16 cellular contexts compared by ENCODE assay signal in genomic region chr3:107892960-107893359, GRCh38.
"Had no signal": no experiment of that assay in that cellular context is flagged by ENCODE, and none has a peak within 500 bp of the region (broad histone marks: within the 10 kb centered on the region; RNA-seq: fewer than 3 reads in every experiment).

No MANE protein-coding gene starts in this region.

- ATAC-seq: activated T-cell treated with anti-CD3 and anti-CD28 coated beads, Interleukin-2, amount 50 U/mL, for 72 hours; lower lobe of right lung; stimulated activated naive CD8-positive, alpha-beta T cell treated with anti-CD3 and anti-CD28 coated beads, Interleukin-15, amount 100 ng/mL, for 72 hours had no signal

- H3K27me3 ChIP-seq: testis had no signal

- DNase-seq: activated CD4-positive, alpha-beta memory T cell treated with anti-CD3 and anti-CD28 coated beads for 36 hours; activated CD8-positive, alpha-beta memory T cell treated with anti-CD3 and anti-CD28 coated beads, Interleukin-2, amount 50 U/mL, for 4 hours; activated naive CD4-positive, alpha-beta T cell; activated T-cell treated with anti-CD3 and anti-CD28 coated beads, Interleukin-2, amount 50 U/mL, for 72 hours; aorta; dorsolateral prefrontal cortex; hypothalamus; lower lobe of right lung; midbrain; naive B cell; stimulated activated CD4-positive, alpha-beta T cell treated with anti-CD3 and anti-CD28 coated beads, Interleukin-4, amount 100 ng/mL, for 4 hours; stimulated activated naive CD8-positive, alpha-beta T cell treated with anti-CD3 and anti-CD28 coated beads, Interleukin-15, amount 100 ng/mL, for 72 hours; testis had no signal

- H3K4me3 Mint-ChIP-seq: activated CD4-positive, alpha-beta memory T cell treated with anti-CD3 and anti-CD28 coated beads for 36 hours; activated T-cell treated with anti-CD3 and anti-CD28 coated beads, Interleukin-2, amount 50 U/mL, for 72 hours; naive B cell; stimulated activated naive CD8-positive, alpha-beta T cell treated with anti-CD3 and anti-CD28 coated beads, Interleukin-15, amount 100 ng/mL, for 72 hours had no signal

- H3K27ac ChIP-seq: dorsolateral prefrontal cortex, lower lobe of right lung, neutrophil, skin epidermis, testis, VCaP had no signal

- H3K4me1 ChIP-seq: lower lobe of right lung, testis had no signal

- H3K4me3 ChIP-seq: dorsolateral prefrontal cortex, lower lobe of right lung, skin epidermis, testis had no signal

- H3K27ac Mint-ChIP-seq: activated CD4-positive, alpha-beta memory T cell treated with anti-CD3 and anti-CD28 coated beads for 36 hours; activated T-cell treated with anti-CD3 and anti-CD28 coated beads, Interleukin-2, amount 50 U/mL, for 72 hours; naive B cell; stimulated activated naive CD8-positive, alpha-beta T cell treated with anti-CD3 and anti-CD28 coated beads, Interleukin-15, amount 100 ng/mL, for 72 hours had no signal

- H3K36me3 ChIP-seq: lower lobe of right lung, neutrophil had no signal

- H3K9me3 ChIP-seq: lower lobe of right lung, neutrophil, testis had no signal

- H3K4me1 Mint-ChIP-seq: naive B cell; stimulated activated naive CD8-positive, alpha-beta T cell treated with anti-CD3 and anti-CD28 coated beads, Interleukin-15, amount 100 ng/mL, for 72 hours had no signal

- H3K36me3 Mint-ChIP-seq: activated CD4-positive, alpha-beta memory T cell treated with anti-CD3 and anti-CD28 coated beads for 36 hours had no signal
